ENCODE assay signal across 8 cellular contexts in the genomic region with DNA sequence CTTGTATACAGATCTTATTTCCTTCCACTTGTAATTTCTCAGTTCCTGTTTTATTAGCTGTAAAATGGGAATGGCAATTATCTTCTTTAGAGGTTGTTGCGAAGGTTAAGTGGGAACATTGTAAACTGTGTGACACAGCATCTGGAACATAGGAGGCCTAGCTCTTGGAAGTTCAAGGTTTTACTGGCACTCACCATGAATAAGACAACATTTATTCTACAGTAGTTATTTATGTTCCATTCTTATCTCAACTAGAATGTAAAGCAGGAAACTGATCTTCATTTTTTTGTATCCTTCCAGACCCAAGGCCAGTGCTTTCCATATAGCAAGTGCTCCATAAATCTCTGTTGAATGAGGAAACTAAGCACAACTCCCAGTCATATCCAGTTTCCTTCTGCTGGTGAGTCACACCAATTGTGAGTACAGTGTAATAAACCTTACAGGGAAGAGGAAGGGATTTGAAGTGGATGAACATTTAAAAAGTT. TPM values are rescaled to one million over a fixed set of nuclear protein-coding genes. Genes with fewer than 3 reads are reported as not detected.
DNase-seq lines count a peak whose midpoint lies in the region; ATAC-seq and TF ChIP-seq lines count a peak whose summit lies in the region.

No MANE protein-coding gene starts in this region.

- no peak for TF ChIP-seq CTCF in BJ (IDR thresholded peaks at IDR 0.05; ENCODE audit: insufficient read depth, low read depth, low read length)
- TF ChIP-seq CTCF in HFF-Myc (IDR thresholded peaks at IDR 0.05; ENCODE audit: low read depth, low read length, missing control alignments): no peak

- intact Hi-C loops in activated CD4-positive, alpha-beta memory T cell treated with anti-CD3 and anti-CD28 coated beads for 36 hours (cut with micrococcal nuclease): loop anchor here (1.0 to 10.0 kb wide), 7 partner anchors 11 to 1637 kb away; partner anchors contain the start of genes CTBS, GNG5, HS2ST1 and SELENOF

- POLR2A ChIA-PET in BJ (lab: Charles Lee): no interaction called here
- POLR2A ChIA-PET in activated CD4-positive, alpha-beta memory T cell treated with anti-CD3 and anti-CD28 coated beads for 36 hours (lab: Charles Lee): interaction anchor here (1.1 to 2.1 kb wide), 6 partner anchors 16 to 701 kb away, joined by 4 to 16 read pairs (median 10); partner anchors contain the start of genes C1orf52, CTBS and MCOLN2

- H3K4me1 Mint-ChIP-seq in activated CD4-positive, alpha-beta memory T cell treated with anti-CD3 and anti-CD28 coated beads for 36 hours (ENCODE audit: low read depth): peaks cover 58% of the 10 kb centered on the region
- H3K4me1 Mint-ChIP-seq in stimulated activated naive CD8-positive, alpha-beta T cell treated with anti-CD3 and anti-CD28 coated beads, Interleukin-15, amount 100 ng/mL, for 72 hours: peaks cover 55% of the 10 kb centered on the region

- peaks cover 21% of the 10 kb centered on the region for H3K36me3 Mint-ChIP-seq in activated CD4-positive, alpha-beta memory T cell treated with anti-CD3 and anti-CD28 coated beads for 36 hours

- H3K9me3 Mint-ChIP-seq in activated CD4-positive, alpha-beta memory T cell treated with anti-CD3 and anti-CD28 coated beads for 36 hours: no peaks in the 10 kb centered on the region
- no peaks in the 10 kb centered on the region for H3K9me3 Mint-ChIP-seq in stimulated activated naive CD8-positive, alpha-beta T cell treated with anti-CD3 and anti-CD28 coated beads, Interleukin-15, amount 100 ng/mL, for 72 hours

- CTCF ChIA-PET in BJ (lab: Yijun Ruan, JAX): interaction anchor here (1.2 to 10.2 kb wide), 2 partner anchors 15 to 330 kb away, joined by 5 to 74 read pairs; partner anchors contain the start of gene C1orf52
- CTCF ChIA-PET in activated CD4-positive, alpha-beta memory T cell treated with anti-CD3 and anti-CD28 coated beads for 36 hours (lab: Charles Lee): interaction anchor here (0.6 to 8.9 kb wide), 4 partner anchors 15 to 330 kb away, joined by 3 to 122 read pairs (median 17); partner anchors contain the start of gene C1orf52

- H3K36me3 ChIP-seq in BJ (ENCODE audit: control insufficient read depth, insufficient read depth, low read length): 0 out of 2 replicates have a peak, but pooled peaks cover 2% of the 10 kb centered on the region

- H3K4me3 Mint-ChIP-seq in activated CD4-positive, alpha-beta memory T cell treated with anti-CD3 and anti-CD28 coated beads for 36 hours: peak overlapping the region; percentile 82
- peak overlapping the region; percentile 82 to 91 for H3K4me3 Mint-ChIP-seq in stimulated activated naive CD8-positive, alpha-beta T cell treated with anti-CD3 and anti-CD28 coated beads, Interleukin-15, amount 100 ng/mL, for 72 hours

- DNase-seq in BJ (ENCODE audit: low read depth) (peak; percentile 46), HFF-Myc (ENCODE audit: extremely low read depth, low read depth) (peak; percentile 66), hepatic stellate cell (ENCODE audit: low spot score) (peak; percentile 64), NCI-H187 (lab: John Stamatoyannopoulos, UW) (no peak)
- no peak for DNase-seq in activated CD4-positive, alpha-beta memory T cell treated with anti-CD3 and anti-CD28 coated beads for 36 hours
- DNase-seq in stimulated activated naive CD8-positive, alpha-beta T cell treated with anti-CD3 and anti-CD28 coated beads, Interleukin-15, amount 100 ng/mL, for 72 hours: no peak
- no peak for DNase-seq in stimulated activated CD4-positive, alpha-beta T cell treated with anti-CD3 and anti-CD28 coated beads, Interleukin-4, amount 100 ng/mL, for 24 hours

- ATAC-seq in stimulated activated naive CD8-positive, alpha-beta T cell treated with anti-CD3 and anti-CD28 coated beads, Interleukin-15, amount 100 ng/mL, for 72 hours: no peak
- ATAC-seq in HG03280 (IDR thresholded peaks at IDR 0.05; ENCODE audit: unreplicated experiment): no peak

- H3K27ac Mint-ChIP-seq in activated CD4-positive, alpha-beta memory T cell treated with anti-CD3 and anti-CD28 coated beads for 36 hours: peak overlapping the region; percentile 92
- H3K27ac Mint-ChIP-seq in stimulated activated naive CD8-positive, alpha-beta T cell treated with anti-CD3 and anti-CD28 coated beads, Interleukin-15, amount 100 ng/mL, for 72 hours: peak overlapping the region; percentile 85 to 97

- H3K27me3 Mint-ChIP-seq in activated CD4-positive, alpha-beta memory T cell treated with anti-CD3 and anti-CD28 coated beads for 36 hours: no peaks in the 10 kb centered on the region
- no peaks in the 10 kb centered on the region for H3K27me3 Mint-ChIP-seq in stimulated activated naive CD8-positive, alpha-beta T cell treated with anti-CD3 and anti-CD28 coated beads, Interleukin-15, amount 100 ng/mL, for 72 hours

- H3K4me3 ChIP-seq in BJ (ENCODE audit: low read depth, low read length) (peak overlapping the region; percentile 90), HFF-Myc (replicated peaks; ENCODE audit: low read depth, low read length) (peak overlapping the region; percentile 78)

- H3K27me3 ChIP-seq in BJ (ENCODE audit: control insufficient read depth, insufficient read depth, low read length): no peaks in the 10 kb centered on the region

RNA-seq across cellular contexts. Expression of gene BCL10, which starts 1.4 kb away (rescaled TPM):
- polyA plus RNA-seq in BJ (2011; rRNA removed): 7.8 and 11.6 TPM in 2 replicates
- polyA minus RNA-seq in BJ (2011; rRNA and poly(A)+ RNA removed): 9.8 and 11.6 TPM in 2 replicates
- total RNA-seq in activated CD4-positive, alpha-beta memory T cell treated with anti-CD3 and anti-CD28 coated beads for 36 hours: 10 to 100 TPM; 31.1 to 31.5 TPM

RNA-seq across cellular contexts. Expression of gene C1orf52, which starts 15.5 kb away (rescaled TPM):
- 29.6 and 30.5 TPM in 2 replicates for polyA plus RNA-seq in BJ (2011; rRNA removed)
- 10.1 and 16.6 TPM in 2 replicates for polyA minus RNA-seq in BJ (2011; rRNA and poly(A)+ RNA removed)
- 10 to 100 TPM; 19.4 to 21.8 TPM for total RNA-seq in activated CD4-positive, alpha-beta memory T cell treated with anti-CD3 and anti-CD28 coated beads for 36 hours

Comparison
In these comparisons a context has a peak if more than half of its experiments do, and no peak if none do; other contexts are left out.
1. DNase-seq: peak in BJ (single experiment), HFF-Myc (single experiment) and hepatic stellate cell (single experiment); none in activated CD4-positive, alpha-beta memory T cell treated with anti-CD3 and anti-CD28 coated beads for 36 hours (single experiment), stimulated activated naive CD8-positive, alpha-beta T cell treated with anti-CD3 and anti-CD28 coated beads, Interleukin-15, amount 100 ng/mL, for 72 hours (0 of 2), stimulated activated CD4-positive, alpha-beta T cell treated with anti-CD3 and anti-CD28 coated beads, Interleukin-4, amount 100 ng/mL, for 24 hours (single experiment) and NCI-H187 (0 of 2).